1 cellular context compared by ENCODE assay signal in genomic region chr10:16242859-16243613, GRCh38.
A peak's percentile ranks its signal among the peaks of the same experiment; 100 is the strongest.
TF ChIP-seq lines count a peak whose summit lies in the region.

No MANE protein-coding gene starts in this region.

TF ChIP-seq in H1, 55 proteins besides CTCF, POLR2A, EP300 and RAD21 (continued from another document):
- TF ChIP-seq, protein P1, sequence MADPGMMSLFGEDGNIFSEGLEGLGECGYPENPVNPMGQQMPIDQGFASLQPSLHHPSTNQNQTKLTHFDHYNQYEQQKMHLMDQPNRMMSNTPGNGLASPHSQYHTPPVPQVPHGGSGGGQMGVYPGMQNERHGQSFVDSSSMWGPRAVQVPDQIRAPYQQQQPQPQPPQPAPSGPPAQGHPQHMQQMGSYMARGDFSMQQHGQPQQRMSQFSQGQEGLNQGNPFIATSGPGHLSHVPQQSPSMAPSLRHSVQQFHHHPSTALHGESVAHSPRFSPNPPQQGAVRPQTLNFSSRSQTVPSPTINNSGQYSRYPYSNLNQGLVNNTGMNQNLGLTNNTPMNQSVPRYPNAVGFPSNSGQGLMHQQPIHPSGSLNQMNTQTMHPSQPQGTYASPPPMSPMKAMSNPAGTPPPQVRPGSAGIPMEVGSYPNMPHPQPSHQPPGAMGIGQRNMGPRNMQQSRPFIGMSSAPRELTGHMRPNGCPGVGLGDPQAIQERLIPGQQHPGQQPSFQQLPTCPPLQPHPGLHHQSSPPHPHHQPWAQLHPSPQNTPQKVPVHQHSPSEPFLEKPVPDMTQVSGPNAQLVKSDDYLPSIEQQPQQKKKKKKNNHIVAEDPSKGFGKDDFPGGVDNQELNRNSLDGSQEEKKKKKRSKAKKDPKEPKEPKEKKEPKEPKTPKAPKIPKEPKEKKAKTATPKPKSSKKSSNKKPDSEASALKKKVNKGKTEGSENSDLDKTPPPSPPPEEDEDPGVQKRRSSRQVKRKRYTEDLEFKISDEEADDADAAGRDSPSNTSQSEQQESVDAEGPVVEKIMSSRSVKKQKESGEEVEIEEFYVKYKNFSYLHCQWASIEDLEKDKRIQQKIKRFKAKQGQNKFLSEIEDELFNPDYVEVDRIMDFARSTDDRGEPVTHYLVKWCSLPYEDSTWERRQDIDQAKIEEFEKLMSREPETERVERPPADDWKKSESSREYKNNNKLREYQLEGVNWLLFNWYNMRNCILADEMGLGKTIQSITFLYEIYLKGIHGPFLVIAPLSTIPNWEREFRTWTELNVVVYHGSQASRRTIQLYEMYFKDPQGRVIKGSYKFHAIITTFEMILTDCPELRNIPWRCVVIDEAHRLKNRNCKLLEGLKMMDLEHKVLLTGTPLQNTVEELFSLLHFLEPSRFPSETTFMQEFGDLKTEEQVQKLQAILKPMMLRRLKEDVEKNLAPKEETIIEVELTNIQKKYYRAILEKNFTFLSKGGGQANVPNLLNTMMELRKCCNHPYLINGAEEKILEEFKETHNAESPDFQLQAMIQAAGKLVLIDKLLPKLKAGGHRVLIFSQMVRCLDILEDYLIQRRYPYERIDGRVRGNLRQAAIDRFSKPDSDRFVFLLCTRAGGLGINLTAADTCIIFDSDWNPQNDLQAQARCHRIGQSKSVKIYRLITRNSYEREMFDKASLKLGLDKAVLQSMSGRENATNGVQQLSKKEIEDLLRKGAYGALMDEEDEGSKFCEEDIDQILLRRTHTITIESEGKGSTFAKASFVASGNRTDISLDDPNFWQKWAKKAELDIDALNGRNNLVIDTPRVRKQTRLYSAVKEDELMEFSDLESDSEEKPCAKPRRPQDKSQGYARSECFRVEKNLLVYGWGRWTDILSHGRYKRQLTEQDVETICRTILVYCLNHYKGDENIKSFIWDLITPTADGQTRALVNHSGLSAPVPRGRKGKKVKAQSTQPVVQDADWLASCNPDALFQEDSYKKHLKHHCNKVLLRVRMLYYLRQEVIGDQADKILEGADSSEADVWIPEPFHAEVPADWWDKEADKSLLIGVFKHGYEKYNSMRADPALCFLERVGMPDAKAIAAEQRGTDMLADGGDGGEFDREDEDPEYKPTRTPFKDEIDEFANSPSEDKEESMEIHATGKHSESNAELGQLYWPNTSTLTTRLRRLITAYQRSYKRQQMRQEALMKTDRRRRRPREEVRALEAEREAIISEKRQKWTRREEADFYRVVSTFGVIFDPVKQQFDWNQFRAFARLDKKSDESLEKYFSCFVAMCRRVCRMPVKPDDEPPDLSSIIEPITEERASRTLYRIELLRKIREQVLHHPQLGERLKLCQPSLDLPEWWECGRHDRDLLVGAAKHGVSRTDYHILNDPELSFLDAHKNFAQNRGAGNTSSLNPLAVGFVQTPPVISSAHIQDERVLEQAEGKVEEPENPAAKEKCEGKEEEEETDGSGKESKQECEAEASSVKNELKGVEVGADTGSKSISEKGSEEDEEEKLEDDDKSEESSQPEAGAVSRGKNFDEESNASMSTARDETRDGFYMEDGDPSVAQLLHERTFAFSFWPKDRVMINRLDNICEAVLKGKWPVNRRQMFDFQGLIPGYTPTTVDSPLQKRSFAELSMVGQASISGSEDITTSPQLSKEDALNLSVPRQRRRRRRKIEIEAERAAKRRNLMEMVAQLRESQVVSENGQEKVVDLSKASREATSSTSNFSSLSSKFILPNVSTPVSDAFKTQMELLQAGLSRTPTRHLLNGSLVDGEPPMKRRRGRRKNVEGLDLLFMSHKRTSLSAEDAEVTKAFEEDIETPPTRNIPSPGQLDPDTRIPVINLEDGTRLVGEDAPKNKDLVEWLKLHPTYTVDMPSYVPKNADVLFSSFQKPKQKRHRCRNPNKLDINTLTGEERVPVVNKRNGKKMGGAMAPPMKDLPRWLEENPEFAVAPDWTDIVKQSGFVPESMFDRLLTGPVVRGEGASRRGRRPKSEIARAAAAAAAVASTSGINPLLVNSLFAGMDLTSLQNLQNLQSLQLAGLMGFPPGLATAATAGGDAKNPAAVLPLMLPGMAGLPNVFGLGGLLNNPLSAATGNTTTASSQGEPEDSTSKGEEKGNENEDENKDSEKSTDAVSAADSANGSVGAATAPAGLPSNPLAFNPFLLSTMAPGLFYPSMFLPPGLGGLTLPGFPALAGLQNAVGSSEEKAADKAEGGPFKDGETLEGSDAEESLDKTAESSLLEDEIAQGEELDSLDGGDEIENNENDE (IDR thresholded peaks at IDR 0.05; ENCODE audit: insufficient replicate concordance, low read length) = peak; percentile 88
- TF ChIP-seq POU5F1 (IDR thresholded peaks at IDR 0.05; ENCODE audit: low read depth, low read length) (peak; percentile 99), NANOG (IDR thresholded peaks at IDR 0.05; ENCODE audit: insufficient read depth, low read depth, low read length, poor library complexity, severe bottlenecking) (peak; percentile 97), CREB1 (IDR thresholded peaks at IDR 0.05) (peak; percentile 32; the same call in 1 of the 2 replicates), BRCA1 (IDR thresholded peaks at IDR 0.05; ENCODE audit: low read depth, low read length) (no peak), RNF2 (IDR thresholded peaks at IDR 0.05; ENCODE audit: borderline replicate concordance, low read depth, low read length, missing control alignments, poor library complexity, severe bottlenecking) (no peak), ATF2 (IDR thresholded peaks at IDR 0.05; ENCODE audit: low read length) (peak; percentile 91), RBBP5 (IDR thresholded peaks at IDR 0.05; ENCODE audit: borderline replicate concordance, low read depth, low read length) (no peak), HDAC2 (IDR thresholded peaks at IDR 0.05; ENCODE audit: borderline replicate concordance in 1 of 2, low read depth in 2 of 2, low read length in 2 of 2) (peak; percentile 71 to 95; a peak in 3 of 4 replicates), CTBP2 (IDR thresholded peaks at IDR 0.05; ENCODE audit: borderline replicate concordance, insufficient read depth, insufficient read length, low read length) (peak; percentile 71), ASH2L (IDR thresholded peaks at IDR 0.05; ENCODE audit: low read length) (peak; percentile 44), BCL11A (IDR thresholded peaks at IDR 0.05; ENCODE audit: low read depth in 2 of 2, low read length in 2 of 2) (peak; percentile 95 to 98), YY1 (IDR thresholded peaks at IDR 0.05; ENCODE audit: low read depth, low read length) (0 out of 2 replicates have a peak, but pooled peaks have one; percentile 63), RXRA (IDR thresholded peaks at IDR 0.05; ENCODE audit: insufficient read depth, low read depth, low read length) (no peak), TBP (IDR thresholded peaks at IDR 0.05; ENCODE audit: low read depth, low read length) (no peak), TCF12 (IDR thresholded peaks at IDR 0.05; ENCODE audit: low read depth, low read length) (0 out of 2 replicates have a peak, but pooled peaks have one; percentile 50), EZH2 (IDR thresholded peaks at IDR 0.05; ENCODE audit: low read depth, low read length, severe bottlenecking) (no peak)
